1 cellular context compared by ENCODE assay signal in the genomic region with DNA sequence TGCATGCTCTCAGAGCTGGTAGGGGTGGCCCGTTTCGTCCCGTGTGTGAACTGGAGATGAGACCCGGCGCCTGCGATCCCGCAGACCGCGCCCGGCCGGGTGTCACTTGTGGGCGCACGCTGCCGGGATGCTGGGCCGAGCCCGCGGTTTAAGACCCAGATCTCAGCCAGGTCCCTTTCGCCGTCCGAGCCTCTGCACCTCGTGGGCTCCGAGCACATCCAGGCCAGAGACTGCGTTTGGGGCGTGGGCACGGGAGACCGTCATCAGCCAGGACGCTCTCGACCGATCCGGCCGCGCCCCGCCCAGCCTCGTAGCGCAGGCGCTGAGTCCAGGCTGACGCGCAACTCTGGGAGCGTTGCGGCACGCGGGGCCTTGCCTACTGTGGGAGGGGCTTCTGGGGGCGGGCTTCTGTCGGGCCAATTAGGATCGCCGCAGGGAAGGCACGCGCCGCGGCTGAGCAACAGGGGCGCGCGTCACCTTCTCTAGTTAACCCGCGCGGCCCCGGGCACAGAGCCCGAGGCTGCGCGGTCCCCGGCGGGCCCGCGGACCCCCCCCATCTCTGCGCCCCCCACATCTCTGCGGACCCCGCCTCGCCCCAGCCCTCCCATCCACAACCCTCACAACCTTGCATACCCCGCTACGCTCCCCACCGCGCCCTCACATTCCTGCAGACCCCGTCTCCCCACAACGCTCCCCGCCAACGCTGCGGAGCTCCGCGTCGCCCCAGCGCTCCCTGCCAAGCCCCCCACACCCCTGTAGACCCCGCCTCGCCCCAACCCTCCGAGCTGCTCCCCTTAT.
TF ChIP-seq lines count a peak whose summit lies in the region.

No MANE protein-coding gene starts in this region.

TF ChIP-seq in WTC11, 78 proteins besides CTCF, POLR2A, EP300 and RAD21 (continued from another document):
- TF ChIP-seq, protein P1, sequence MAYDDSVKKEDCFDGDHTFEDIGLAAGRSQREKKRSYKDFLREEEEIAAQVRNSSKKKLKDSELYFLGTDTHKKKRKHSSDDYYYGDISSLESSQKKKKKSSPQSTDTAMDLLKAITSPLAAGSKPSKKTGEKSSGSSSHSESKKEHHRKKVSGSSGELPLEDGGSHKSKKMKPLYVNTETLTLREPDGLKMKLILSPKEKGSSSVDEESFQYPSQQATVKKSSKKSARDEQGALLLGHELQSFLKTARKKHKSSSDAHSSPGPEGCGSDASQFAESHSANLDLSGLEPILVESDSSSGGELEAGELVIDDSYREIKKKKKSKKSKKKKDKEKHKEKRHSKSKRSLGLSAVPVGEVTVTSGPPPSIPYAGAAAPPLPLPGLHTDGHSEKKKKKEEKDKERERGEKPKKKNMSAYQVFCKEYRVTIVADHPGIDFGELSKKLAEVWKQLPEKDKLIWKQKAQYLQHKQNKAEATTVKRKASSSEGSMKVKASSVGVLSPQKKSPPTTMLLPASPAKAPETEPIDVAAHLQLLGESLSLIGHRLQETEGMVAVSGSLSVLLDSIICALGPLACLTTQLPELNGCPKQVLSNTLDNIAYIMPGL (CRISPR knock-in tag; IDR thresholded peaks at IDR 0.05): 0 out of 2 replicates have a peak, but pooled peaks have one; percentile 75
- TF ChIP-seq ZNF512 (CRISPR knock-in tag; IDR thresholded peaks at IDR 0.05; ENCODE audit: borderline replicate concordance): no peak
- TF ChIP-seq, protein P2, sequence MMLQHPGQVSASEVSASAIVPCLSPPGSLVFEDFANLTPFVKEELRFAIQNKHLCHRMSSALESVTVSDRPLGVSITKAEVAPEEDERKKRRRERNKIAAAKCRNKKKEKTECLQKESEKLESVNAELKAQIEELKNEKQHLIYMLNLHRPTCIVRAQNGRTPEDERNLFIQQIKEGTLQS (CRISPR knock-in tag; conservative IDR thresholded peaks at IDR 0.05): no peak
